In the genomic region with DNA sequence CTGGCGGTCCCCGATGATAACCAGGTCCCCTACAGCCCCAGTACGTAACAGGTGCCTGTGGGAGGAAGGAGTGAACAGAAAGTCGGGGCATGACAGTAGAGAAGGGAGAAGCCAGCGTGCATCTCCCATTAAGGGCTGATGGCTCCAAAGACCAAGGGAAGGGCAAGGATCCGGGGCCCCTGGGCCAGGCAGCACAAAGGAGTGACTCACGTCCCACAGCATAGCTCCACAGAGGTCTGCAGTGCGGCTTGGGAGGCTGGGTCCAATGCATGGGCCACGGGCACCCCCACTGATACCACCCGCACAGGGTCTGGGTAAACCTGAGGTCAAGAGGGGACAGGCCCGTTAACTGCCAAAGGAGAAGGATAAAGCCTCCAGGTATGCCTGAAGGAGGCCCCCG, we compare ENCODE assay signal across 23 cellular contexts. TPM values are rescaled to one million over a fixed set of nuclear protein-coding genes. Genes with fewer than 3 reads are reported as not detected.
DNase-seq lines count a peak whose midpoint lies in the region; ATAC-seq and TF ChIP-seq lines count a peak whose summit lies in the region.
"Had no signal": no experiment of that assay in that cellular context is flagged by ENCODE, and none has a peak within 500 bp of the region (broad histone marks: within the 10 kb centered on the region; RNA-seq: fewer than 3 reads in every experiment).

No MANE protein-coding gene starts in this region.

- dilution Hi-C loops in IMR-90 (cut with HindIII; ENCODE audit: low sequenced_read_pairs, unreplicated experiment) = no loop called here

- no peak overlapping the region for H3K56ac ChIP-seq in IMR-90 (ENCODE audit: extremely low read depth, insufficient read depth, low read length)

- TF ChIP-seq POLR2A in IMR-90 (IDR thresholded peaks at IDR 0.05; ENCODE audit: low read depth, low read length) = no peak
- TF ChIP-seq POLR2A in adrenal gland (IDR thresholded peaks at IDR 0.05) = no peak

- no peak overlapping the region for H3K9ac ChIP-seq in IMR-90 (ENCODE audit: low read depth, low read length)
- no peak overlapping the region for H3K9ac ChIP-seq in neuronal stem cell (ENCODE audit: low read depth, low read length, poor library complexity)
- H3K9ac ChIP-seq: BLaER1 had no signal

- no peak overlapping the region for H4K5ac ChIP-seq in IMR-90 (ENCODE audit: low read depth, low read length)

- H3K4me3 ChIP-seq in IMR-90 (ENCODE audit: insufficient read depth, low read depth, low read length) (no peak overlapping the region), adrenal gland (no peak overlapping the region), neuronal stem cell (ENCODE audit: low read length in 2 of 2) (no peak overlapping the region)
- H3K4me3 ChIP-seq: BLaER1, GM12878 had no signal

- DNase-seq in IMR-90 = no peak
- DNase-seq in adrenal gland = no peak
- DNase-seq in posterior vena cava (ENCODE audit: low spot score) = peak; percentile 76
- DNase-seq in DMS79 treated with DMSO at 0.1 percent for 48 hours (lab: John Stamatoyannopoulos, UW) = no peak
- no peak for DNase-seq in progenitor cell of endocrine pancreas (ENCODE audit: low spot score, unreplicated experiment)
- DNase-seq in neuronal stem cell (ENCODE audit: low spot score) = no peak
- DNase-seq: 8988T; ACHN; BE2C; Caco-2; Calu3; CD4-positive, alpha-beta T cell; CD8-positive, alpha-beta T cell; DND-41; EL; GDM1 had no signal

- H3K4me3 Mint-ChIP-seq in progenitor cell of endocrine pancreas (ENCODE audit: low read depth) = no peak overlapping the region
- H3K4me3 Mint-ChIP-seq: CD4-positive, alpha-beta T cell; CD8-positive, alpha-beta T cell had no signal

- no peaks in the 10 kb centered on the region for H4K20me1 ChIP-seq in IMR-90 (ENCODE audit: insufficient read depth, low read length)

- H2AFZ ChIP-seq in IMR-90 (replicated peaks; ENCODE audit: low read length, poor library complexity) (peak overlapping the region; percentile 32), neuronal stem cell (ENCODE audit: low read length) (no peak overlapping the region)

- peaks cover 2% of the 10 kb centered on the region; the same call in 1 of the 2 replicates for H3K27me3 ChIP-seq in IMR-90 (ENCODE audit: control insufficient read depth, insufficient read depth, low read length)
- no peaks in the 10 kb centered on the region for H3K27me3 ChIP-seq in adrenal gland
- H3K27me3 ChIP-seq in neuronal stem cell (ENCODE audit: control insufficient read depth in 3 of 3, insufficient read depth in 3 of 3, low read depth in 1 of 3, low read length in 3 of 3) = no peaks in the 10 kb centered on the region
- H3K27me3 ChIP-seq: BE2C had no signal

- H2BK20ac ChIP-seq in IMR-90 (ENCODE audit: low read depth, low read length) = no peak overlapping the region

- H3K27ac Mint-ChIP-seq in progenitor cell of endocrine pancreas = no peak overlapping the region
- H3K27ac Mint-ChIP-seq: CD4-positive, alpha-beta T cell; CD8-positive, alpha-beta T cell had no signal

- whole genome bisulfite sequencing in IMR-90 (ENCODE audit: extremely low coverage in 2 of 2, insufficient read length in 1 of 2), 2 experiments = 57% methylated on average over 2 of the region's 12 CpGs; no CpG with 5 or more reads in 1 of the 2 experiments
- 88 to 91% (median 90%) methylated on average over 7 to 12 of the region's 12 CpGs for WGBS in adrenal gland, 4 donors
- WGBS in neuronal stem cell (ENCODE audit: extremely low coverage in 2 of 2, insufficient read length in 2 of 2, insufficient replicate concordance in 1 of 2), 2 donors = no CpG with 5 or more reads among the region's 12 CpGs

- H3K18ac ChIP-seq in IMR-90 (ENCODE audit: low read depth, low read length) (no peak overlapping the region), neuronal stem cell (ENCODE audit: low read length) (no peak overlapping the region)

- H2AK9ac ChIP-seq in IMR-90 (replicated peaks; ENCODE audit: low read depth, low read length, poor library complexity) = no peak overlapping the region

- intact Hi-C loops in IMR-90 (cut with micrococcal nuclease) = no loop called here
- intact Hi-C loops in adrenal gland (cut with DNase I) = no loop called here
- intact Hi-C loops in posterior vena cava (cut with DNase I) = no loop called here

- no peak overlapping the region for H2BK5ac ChIP-seq in IMR-90 (ENCODE audit: low read depth, low read length, poor library complexity, severe bottlenecking)
- H2BK5ac ChIP-seq in neuronal stem cell (ENCODE audit: low read length) = no peak overlapping the region

- H2BK15ac ChIP-seq in IMR-90 (ENCODE audit: low read depth, low read length) = no peak overlapping the region
- H2BK15ac ChIP-seq in neuronal stem cell (ENCODE audit: low read length) = no peak overlapping the region

- H2AK5ac ChIP-seq in IMR-90 (ENCODE audit: low read depth, low read length) (no peak overlapping the region), neuronal stem cell (ENCODE audit: low read depth, low read length) (no peak overlapping the region)

- peaks cover 65% of the 10 kb centered on the region for H3K36me3 ChIP-seq in IMR-90 (ENCODE audit: control insufficient read depth, insufficient read depth, low read length)
- H3K36me3 ChIP-seq in adrenal gland (replicated peaks in 1 of 2) = peaks cover 0 to 60% of the 10 kb centered on the region in 2 donors
- H3K36me3 ChIP-seq in neuronal stem cell (replicated peaks in 1 of 2; ENCODE audit: control insufficient read depth in 2 of 2, insufficient read depth in 2 of 2, low read length in 2 of 2) = peaks cover 71 to 91% of the 10 kb centered on the region in 2 donors

- no peak for ATAC-seq in IMR-90 (ENCODE audit: low read depth)
- no peak for ATAC-seq in HG03521 (IDR thresholded peaks at IDR 0.05; ENCODE audit: unreplicated experiment)
- ATAC-seq: CD8-positive, alpha-beta T cell; GM12878 had no signal

- H3K14ac ChIP-seq in IMR-90 (replicated peaks; ENCODE audit: low read depth, low read length) = no peak overlapping the region
- no peak overlapping the region for H3K14ac ChIP-seq in neuronal stem cell (ENCODE audit: low read length)

- no peak overlapping the region for H3K4me2 ChIP-seq in IMR-90 (ENCODE audit: low read depth, low read length)
- no peak overlapping the region for H3K4me2 ChIP-seq in neuronal stem cell (ENCODE audit: insufficient read depth, low read length, poor library complexity, severe bottlenecking)
- H3K4me2 ChIP-seq: BLaER1 had no signal

- POLR2A ChIA-PET in IMR-90 (lab: Charles Lee; ENCODE audit: unreplicated experiment) = no interaction called here

- H2BK12ac ChIP-seq in neuronal stem cell (ENCODE audit: low read length) = no peak overlapping the region

- no peaks in the 10 kb centered on the region for H3K9me3 ChIP-seq in IMR-90 (ENCODE audit: control insufficient read depth, insufficient read depth, low read length)
- no peaks in the 10 kb centered on the region for H3K9me3 ChIP-seq in adrenal gland (replicated peaks in 1 of 3)
- no peaks in the 10 kb centered on the region for H3K9me3 ChIP-seq in neuronal stem cell (replicated peaks in 1 of 2; ENCODE audit: control insufficient read depth in 2 of 2, insufficient read depth in 1 of 2, low read depth in 1 of 2, low read length in 2 of 2)
- H3K9me3 ChIP-seq: BE2C, BLaER1, Caco-2 had no signal

- H4K8ac ChIP-seq in IMR-90 (ENCODE audit: low read depth in 2 of 2, low read length in 2 of 2) (no peak overlapping the region), neuronal stem cell (ENCODE audit: low read depth, low read length) (no peak overlapping the region)

- H3K23ac ChIP-seq in IMR-90 (ENCODE audit: low read depth, low read length) (no peak overlapping the region), neuronal stem cell (ENCODE audit: low read depth, low read length, poor library complexity) (no peak overlapping the region)

- H3K4me1 Mint-ChIP-seq in progenitor cell of endocrine pancreas (ENCODE audit: low read depth) = peaks cover under 1% of the 10 kb centered on the region

- H3K4me1 ChIP-seq in IMR-90 (ENCODE audit: control insufficient read depth, insufficient read depth, low read length) (no peaks in the 10 kb centered on the region), adrenal gland (replicated peaks in 1 of 2) (peaks cover 0 to 8% of the 10 kb centered on the region in 2 donors), neuronal stem cell (ENCODE audit: control insufficient read depth in 2 of 2, insufficient read depth in 1 of 2, low read depth in 1 of 2, low read length in 2 of 2) (peaks cover 0 to 5% of the 10 kb centered on the region in 2 donors)
- H3K4me1 ChIP-seq: BLaER1 had no signal

- H3K79me1 ChIP-seq in IMR-90 (ENCODE audit: low read depth in 1 of 2, low read length in 2 of 2) = 0 out of 4 replicates have a peak, but pooled peaks cover 0 to 2% of the 10 kb centered on the region in 2 experiments
- H3K79me1 ChIP-seq in neuronal stem cell (ENCODE audit: low read depth, low read length) = peaks cover 8% of the 10 kb centered on the region

- H3K9me1 ChIP-seq in IMR-90 (ENCODE audit: insufficient read depth, low read length) = no peaks in the 10 kb centered on the region

- in situ Hi-C loops in IMR-90 (cut with MboI; ENCODE audit: low sequenced_read_pairs) = no loop called here

- H3K36me3 Mint-ChIP-seq in progenitor cell of endocrine pancreas (ENCODE audit: insufficient read depth) = peaks cover 22% of the 10 kb centered on the region

- TF ChIP-seq RAD21 in IMR-90 (IDR thresholded peaks at IDR 0.05; ENCODE audit: low read length) = no peak

- peaks cover 12% of the 10 kb centered on the region for H3K27me3 Mint-ChIP-seq in progenitor cell of endocrine pancreas
- H3K27me3 Mint-ChIP-seq: CD4-positive, alpha-beta T cell had no signal

- H3K4ac ChIP-seq in IMR-90 (ENCODE audit: low read depth, low read length) (no peak overlapping the region), neuronal stem cell (ENCODE audit: low read length) (no peak overlapping the region)

- TF ChIP-seq CTCF in IMR-90 (conservative IDR thresholded peaks at IDR 0.05; ENCODE audit: low read depth, low read length) (no peak), adrenal gland (IDR thresholded peaks at IDR 0.05) (no peak), progenitor cell of endocrine pancreas (IDR thresholded peaks at IDR 0.05; ENCODE audit: unreplicated experiment) (no peak)

- BruUV-seq in IMR-90 (replicated peaks; lab: Mats Ljungman, UMichigan) = no TSS peak

- no peak overlapping the region for H2BK120ac ChIP-seq in IMR-90 (ENCODE audit: low read depth, low read length)
- H2BK120ac ChIP-seq in neuronal stem cell (ENCODE audit: low read depth, low read length) = no peak overlapping the region

- H4K91ac ChIP-seq in IMR-90 (ENCODE audit: insufficient read depth, low read depth, low read length) = no peak overlapping the region
- no peak overlapping the region for H4K91ac ChIP-seq in neuronal stem cell (ENCODE audit: low read depth, low read length, poor library complexity)

- no peak overlapping the region for H3K27ac ChIP-seq in IMR-90 (ENCODE audit: insufficient read depth, low read length)
- H3K27ac ChIP-seq in adrenal gland = peak overlapping the region in 3 of 5 donors; percentile 43 to 79 (median 56)
- H3K27ac ChIP-seq in neuronal stem cell (replicated peaks; ENCODE audit: low read length) = no peak overlapping the region
- H3K27ac ChIP-seq: BLaER1, C4-2B had no signal

- CTCF ChIA-PET in IMR-90 (lab: Yijun Ruan, JAX) = no interaction called here

- H3K9me3 Mint-ChIP-seq in progenitor cell of endocrine pancreas (ENCODE audit: low read depth) = no peaks in the 10 kb centered on the region
- H3K9me3 Mint-ChIP-seq: CD4-positive, alpha-beta T cell; CD8-positive, alpha-beta T cell had no signal

RNA-seq across cellular contexts. Expression of a gene that starts 10.3 kb away (rescaled TPM):
- total RNA-seq in IMR-90 (2012; rRNA removed) = 10.4 and 10.8 TPM in 2 replicates
- 9.1 and 10.3 TPM in 2 replicates for polyA plus RNA-seq in IMR-90 (2012; rRNA removed)
- polyA plus RNA-seq in IMR-90 (2012; cell fraction: cytosol; rRNA removed) = 8.0 and 8.9 TPM in 2 replicates
- polyA plus RNA-seq in IMR-90 (2012; cell fraction: nucleus; rRNA removed; ENCODE audit: low replicate concordance) = 15.6 and 29.8 TPM in 2 replicates
- total RNA-seq in adrenal gland = 10 to 100 TPM in 4 of 8 donors, 1 to 10 TPM in 4; 7.4 to 15.9 (median 10.2) TPM
- polyA plus RNA-seq in adrenal gland = 10 to 100 TPM in 1 of 3 donors, 1 to 10 TPM in 2; 5.3 to 10.1 (median 6.2) TPM
- 1 to 10 TPM; 5.9 to 7.7 TPM for total RNA-seq in posterior vena cava
- total RNA-seq in progenitor cell of endocrine pancreas = 26.5 and 28.8 TPM in 2 replicates
- 6.0 TPM for polyA plus RNA-seq in neuronal stem cell (2013, experiment 1 of 2)
- 6.0 TPM for polyA plus RNA-seq in neuronal stem cell (2013, experiment 2 of 2)

RNA-seq across cellular contexts. Expression of a gene that starts 32.6 kb away (rescaled TPM):
- total RNA-seq in IMR-90 (2012; rRNA removed) (not detected in 2 replicates), adrenal gland (1 to 10 TPM in 2 of 8 donors, under 1 TPM in 4, not detected in 2; 0.07 to 3.3 (median 0.41) TPM), posterior vena cava (not detected), progenitor cell of endocrine pancreas (3.5 and 4.7 TPM in 2 replicates)
- polyA plus RNA-seq in IMR-90 (2012; rRNA removed) (not detected in 2 replicates), adrenal gland (1 to 10 TPM in 2 of 3 donors, under 1 TPM in 1; 0.88 to 3.9 (median 1.2) TPM)
- polyA plus RNA-seq in IMR-90 (2012; cell fraction: cytosol; rRNA removed) = 0.01 TPM in 1 of 2 replicates, not detected in the other
- polyA plus RNA-seq in IMR-90 (2012; cell fraction: nucleus; rRNA removed; ENCODE audit: low replicate concordance) = 0.06 and 0.15 TPM in 2 replicates
- 3.9 TPM for polyA plus RNA-seq in neuronal stem cell (2013, experiment 1 of 2)
- polyA plus RNA-seq in neuronal stem cell (2013, experiment 2 of 2) = 3.6 TPM
- total RNA-seq: Caco-2; Calu3; CD4-positive, alpha-beta T cell; CD8-positive, alpha-beta T cell; GM12878 had no signal
- polyA plus RNA-seq: AG04450 had no signal

RNA-seq across cellular contexts. Expression of a gene that starts 37.5 kb away (rescaled TPM):
- total RNA-seq in IMR-90 (2012; rRNA removed) (7.5 and 7.9 TPM in 2 replicates), adrenal gland (10 to 100 TPM in 5 of 8 donors, 1 to 10 TPM in 3; 4.8 to 31.2 (median 10.5) TPM), posterior vena cava (1 to 10 TPM; 4.5 to 6.7 TPM), progenitor cell of endocrine pancreas (7.1 TPM in 2 replicates)
- polyA plus RNA-seq in IMR-90 (2012; rRNA removed) (13.0 and 16.7 TPM in 2 replicates), adrenal gland (10 to 100 TPM in 2 of 3 donors, 1 to 10 TPM in 1; 5.8 to 17.0 (median 10.5) TPM)
- 17.6 and 22.6 TPM in 2 replicates for polyA plus RNA-seq in IMR-90 (2012; cell fraction: cytosol; rRNA removed)
- polyA plus RNA-seq in IMR-90 (2012; cell fraction: nucleus; rRNA removed; ENCODE audit: low replicate concordance) = 14.5 and 23.0 TPM in 2 replicates
- 9.5 TPM for polyA plus RNA-seq in neuronal stem cell (2013, experiment 1 of 2)
- 9.0 TPM for polyA plus RNA-seq in neuronal stem cell (2013, experiment 2 of 2)

RNA-seq across cellular contexts. Expression of a gene that starts 39.6 kb away (rescaled TPM):
- total RNA-seq in IMR-90 (2012; rRNA removed) (not detected in 2 replicates), adrenal gland (not detected), posterior vena cava (not detected), progenitor cell of endocrine pancreas (not detected in 2 replicates)
- polyA plus RNA-seq in IMR-90 (2012; rRNA removed) (not detected in 2 replicates), adrenal gland (under 1 TPM in 1 of 3 donors, not detected in 2; 0.15 TPM)
- not detected in 2 replicates for polyA plus RNA-seq in IMR-90 (2012; cell fraction: cytosol; rRNA removed)
- not detected in 2 replicates for polyA plus RNA-seq in IMR-90 (2012; cell fraction: nucleus; rRNA removed; ENCODE audit: low replicate concordance)
- not detected for polyA plus RNA-seq in neuronal stem cell (2013, experiment 1 of 2)
- not detected for polyA plus RNA-seq in neuronal stem cell (2013, experiment 2 of 2)
- total RNA-seq: A673; Caco-2; Calu3; CD4-positive, alpha-beta T cell; CD8-positive, alpha-beta T cell; Daoy; GM12878 had no signal
- polyA plus RNA-seq: AG04450 had no signal

RNA-seq across cellular contexts. Expression of a gene that starts 45.5 kb away (rescaled TPM):
- 41.7 and 51.4 TPM in 2 replicates for total RNA-seq in IMR-90 (2012; rRNA removed)
- 89.9 and 94.8 TPM in 2 replicates for polyA plus RNA-seq in IMR-90 (2012; rRNA removed)
- 91.0 and 123 TPM in 2 replicates for polyA plus RNA-seq in IMR-90 (2012; cell fraction: cytosol; rRNA removed)
- 64.5 and 76.3 TPM in 2 replicates for polyA plus RNA-seq in IMR-90 (2012; cell fraction: nucleus; rRNA removed; ENCODE audit: low replicate concordance)
- 10 to 100 TPM; 48.5 to 79.8 (median 63.5) TPM for total RNA-seq in adrenal gland
- polyA plus RNA-seq in adrenal gland = 10 to 100 TPM; 12.7 to 37.5 (median 19.3) TPM
- total RNA-seq in posterior vena cava = 10 to 100 TPM; 23.1 to 28.9 TPM
- 45.9 and 50.3 TPM in 2 replicates for total RNA-seq in progenitor cell of endocrine pancreas
- 42.4 TPM for polyA plus RNA-seq in neuronal stem cell (2013, experiment 1 of 2)
- polyA plus RNA-seq in neuronal stem cell (2013, experiment 2 of 2) = 41.6 TPM

Comparison
In these comparisons a context has a peak if more than half of its experiments do, and no peak if none do; other contexts are left out.
1. H3K27ac ChIP-seq: peak in adrenal gland (3 of 5); none in IMR-90 (single experiment) and neuronal stem cell (single experiment).